In genomic region chr14:73221945-73222344, GRCh38 we compare ENCODE assay signal across 1 cellular context.
TF ChIP-seq lines count a peak whose summit lies in the region.

No MANE protein-coding gene starts in this region.

TF ChIP-seq in GM12878, 131 proteins besides CTCF, POLR2A, EP300 and RAD21 (continued from another document):
- TF ChIP-seq RCOR1 (conservative IDR thresholded peaks at IDR 0.05; ENCODE audit: low read depth, low read length), result no peak
- TF ChIP-seq NR2F1 (conservative IDR thresholded peaks at IDR 0.05), result no peak
- no peak for TF ChIP-seq NFXL1 (IDR thresholded peaks at IDR 0.05; ENCODE audit: borderline replicate concordance)
- TF ChIP-seq POLR2AphosphoS5 (IDR thresholded peaks at IDR 0.05; ENCODE audit: low read length), result no peak
- TF ChIP-seq SMARCA5 (IDR thresholded peaks at IDR 0.05), result no peak
- TF ChIP-seq ATF7 (IDR thresholded peaks at IDR 0.05; ENCODE audit: low read depth), result no peak
- no peak for TF ChIP-seq TCF7 (IDR thresholded peaks at IDR 0.05; ENCODE audit: borderline replicate concordance)
- TF ChIP-seq SP1 (IDR thresholded peaks at IDR 0.05; ENCODE audit: low read depth, low read length), result no peak
- TF ChIP-seq BHLHE40 (IDR thresholded peaks at IDR 0.05; ENCODE audit: borderline replicate concordance in 1 of 2, low read depth in 2 of 2, low read length in 1 of 2), result no peak
- TF ChIP-seq RUNX3 (IDR thresholded peaks at IDR 0.05; ENCODE audit: low read length), result no peak
- no peak for TF ChIP-seq CREM (IDR thresholded peaks at IDR 0.05; ENCODE audit: low read depth)
- no peak for TF ChIP-seq NBN (IDR thresholded peaks at IDR 0.05)
- no peak for TF ChIP-seq HSF1 (IDR thresholded peaks at IDR 0.05; ENCODE audit: low read depth, low read length)
- TF ChIP-seq RBBP5 (conservative IDR thresholded peaks at IDR 0.05), result no peak
- TF ChIP-seq FOS (IDR thresholded peaks at IDR 0.05; ENCODE audit: borderline replicate concordance, extremely low read depth, insufficient read length), result no peak
